8 cellular contexts compared by ENCODE assay signal in the genomic region with DNA sequence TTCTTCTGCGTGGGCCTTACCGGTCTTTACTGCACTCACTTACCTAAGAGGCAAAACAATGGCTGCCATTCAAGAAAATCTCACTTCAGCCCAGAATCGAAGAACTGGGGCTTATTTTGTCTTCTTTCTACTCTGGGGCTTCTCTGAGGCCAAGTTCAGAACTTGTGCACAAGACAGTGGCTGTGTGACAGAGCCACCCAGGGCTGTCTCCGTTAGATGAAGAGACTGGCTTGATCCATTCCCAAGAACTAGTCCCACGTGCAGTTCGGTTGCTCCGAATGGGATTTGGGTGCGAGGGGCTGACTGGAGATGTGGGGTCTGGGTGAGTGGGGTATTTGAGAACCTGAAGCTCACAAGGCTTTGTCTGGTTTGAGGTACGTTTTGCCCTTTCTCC. TPM values are rescaled to one million over a fixed set of nuclear protein-coding genes. Genes with fewer than 3 reads are reported as not detected.
A peak's percentile ranks its signal among the peaks of the same experiment; 100 is the strongest.
DNase-seq lines count a peak whose midpoint lies in the region; ATAC-seq and TF ChIP-seq lines count a peak whose summit lies in the region.

No MANE protein-coding gene starts in this region.

- H3K4me3 ChIP-seq in BLaER1 (peak overlapping the region; percentile 97), iPS-18a (ENCODE audit: low read length) (peak overlapping the region; percentile 88), spleen (peak overlapping the region; percentile 61 to 96 (median 92))

- H3K27ac ChIP-seq in BLaER1 (peak overlapping the region; percentile 98), angular gyrus (ENCODE audit: low read depth, low read length) (peak overlapping the region; percentile 93), iPS-18a (ENCODE audit: low read length) (no peak overlapping the region), spleen (peak overlapping the region; percentile 91 to 97 (median 94))

- H3K9ac ChIP-seq in BLaER1 (peak overlapping the region; percentile 99), iPS-18a (ENCODE audit: low read length) (peak overlapping the region; percentile 64)

- no peak for TF ChIP-seq CTCF in spleen (IDR thresholded peaks at IDR 0.05 in 8 of 11, conservative IDR thresholded peaks at IDR 0.05 in 3 of 11)

- H3K27me3 ChIP-seq in BLaER1 (no peaks in the 10 kb centered on the region), iPS-18a (ENCODE audit: control insufficient read depth, insufficient read depth, low read length) (peaks cover 11% of the 10 kb centered on the region), spleen (replicated peaks in 1 of 7) (no peaks in the 10 kb centered on the region)

- H3K9me3 ChIP-seq in BLaER1 (peaks cover 10% of the 10 kb centered on the region), iPS-18a (ENCODE audit: control insufficient read depth, low read depth, low read length) (no peaks in the 10 kb centered on the region), spleen (no peaks in the 10 kb centered on the region)

- no peak for DNase-seq in spleen
- no peak for DNase-seq in NCI-H2081 (lab: John Stamatoyannopoulos, UW)
- no peak for DNase-seq in stimulated activated CD4-positive, alpha-beta T cell treated with anti-CD3 and anti-CD28 coated beads, Interleukin-4, amount 100 ng/mL, for 1 hour

- peaks cover 39% of the 10 kb centered on the region for H3K4me1 ChIP-seq in BLaER1
- H3K4me1 ChIP-seq in iPS-18a (ENCODE audit: control insufficient read depth, low read depth, low read length), result peaks cover 13% of the 10 kb centered on the region
- H3K4me1 ChIP-seq in spleen, result peaks cover 12 to 57% (median 43%) of the 10 kb centered on the region in 6 donors

- intact Hi-C loops in spleen (cut with DNase I; ENCODE audit: low total_unique reads), result no loop called here

- H3K36me3 ChIP-seq in BLaER1 (peaks cover 7% of the 10 kb centered on the region; the same call in 1 of the 2 replicates), iPS-18a (ENCODE audit: control insufficient read depth, low read depth, low read length) (peaks cover 8% of the 10 kb centered on the region), spleen (no peaks in the 10 kb centered on the region)

- peaks cover 20% of the 10 kb centered on the region; the same call in 1 of the 2 replicates for H4K20me1 ChIP-seq in BLaER1

- ATAC-seq in HG02973 (IDR thresholded peaks at IDR 0.05; ENCODE audit: unreplicated experiment), result peak; percentile 8
- no peak for ATAC-seq in HG03342 (IDR thresholded peaks at IDR 0.05; ENCODE audit: unreplicated experiment)

- peak overlapping the region; percentile 92 for H3K4me2 ChIP-seq in BLaER1

- 17 to 25% (median 22%) methylated on average over 8 to 9 of the region's 9 CpGs for WGBS in spleen, 5 donors

- no peak for TF ChIP-seq POLR2A in spleen (IDR thresholded peaks at IDR 0.05)

RNA-seq across cellular contexts. Expression of a gene that starts 0.8 kb away (rescaled TPM):
- total RNA-seq in spleen, result 100 to 1,000 TPM in 6 of 7 donors, 10 to 100 TPM in 1; 95.6 to 139 (median 123) TPM
- 10 to 100 TPM in 2 of 3 donors, 1 to 10 TPM in 1; 8.3 to 15.8 (median 13.7) TPM for polyA plus RNA-seq in spleen
